ENCODE assay signal across 10 cellular contexts in the genomic region with DNA sequence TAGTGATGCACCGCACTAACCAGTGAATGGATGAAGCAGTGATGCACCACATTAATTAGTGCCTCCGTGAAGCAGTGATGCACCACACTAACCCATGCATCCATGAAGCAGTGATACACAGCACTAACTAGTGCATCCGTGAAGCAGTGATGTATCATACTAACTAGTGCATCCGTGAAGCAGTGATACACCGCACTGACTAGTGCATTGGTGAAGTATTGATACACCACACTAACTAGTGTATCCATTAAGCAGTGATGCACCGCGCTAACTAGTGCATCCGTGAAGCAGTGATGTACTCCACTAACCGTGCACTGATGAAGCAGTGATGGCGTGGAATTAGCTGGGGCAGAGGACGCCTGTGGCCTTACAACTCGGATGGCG.
DNase-seq lines count a peak whose midpoint lies in the region; ATAC-seq and TF ChIP-seq lines count a peak whose summit lies in the region.
"Had no signal": no experiment of that assay in that cellular context is flagged by ENCODE, and none has a peak within 500 bp of the region (broad histone marks: within the 10 kb centered on the region; RNA-seq: fewer than 3 reads in every experiment).

No MANE protein-coding gene starts in this region.

- ATAC-seq in natural killer cell (no peak), naive B cell (ENCODE audit: low read depth in 2 of 2) (no peak), HG02840 (IDR thresholded peaks at IDR 0.05; ENCODE audit: low FRiP score, unreplicated experiment) (no peak)
- no peak for ATAC-seq in natural killer cell treated with Interleukin-12 subunit alpha and Interleukin-12 subunit beta and Interleukin-15 and Interleukin-18, amount 100 ng/mL, for 72 hours
- ATAC-seq: Right ventricle myocardium inferior had no signal

- H3K4me3 Mint-ChIP-seq in natural killer cell (peak overlapping the region; percentile 53), naive B cell (peak overlapping the region in 5 of 8 donors; percentile 9 to 61 (median 33))
- H3K4me3 Mint-ChIP-seq in natural killer cell treated with Interleukin-12 subunit alpha and Interleukin-12 subunit beta and Interleukin-15 and Interleukin-18, amount 100 ng/mL, for 72 hours, result no peak overlapping the region

- H3K4me1 ChIP-seq in vagina, result peaks cover 13% of the 10 kb centered on the region

- DNase-seq in natural killer cell (no peak), brain microvascular endothelial cell (no peak), naive B cell (no peak), vagina (ENCODE audit: extremely low spot score in 2 of 2) (no peak), SHP77 (lab: John Stamatoyannopoulos, UW) (no peak), iPS-NIHi11 (ENCODE audit: low spot score) (no peak)
- no peak for DNase-seq in natural killer cell treated with Interleukin-12 subunit alpha and Interleukin-12 subunit beta and Interleukin-15 and Interleukin-18, amount 100 ng/mL, for 72 hours (ENCODE audit: low spot score)
- DNase-seq: central memory CD4-positive, alpha-beta T cell had no signal

- TF ChIP-seq POLR2A in vagina (IDR thresholded peaks at IDR 0.05), result no peak

- no peak for TF ChIP-seq CTCF in natural killer cell (IDR thresholded peaks at IDR 0.05)
- TF ChIP-seq CTCF in brain microvascular endothelial cell (IDR thresholded peaks at IDR 0.05; ENCODE audit: low read depth, low read length, missing control alignments), result no peak
- TF ChIP-seq CTCF in vagina (IDR thresholded peaks at IDR 0.05), result no peak

- intact Hi-C loops in natural killer cell (cut with micrococcal nuclease), result no loop called here
- intact Hi-C loops in vagina (cut with DNase I), result no loop called here

- no peaks in the 10 kb centered on the region for H3K36me3 ChIP-seq in brain microvascular endothelial cell (replicated peaks)
- H3K36me3 ChIP-seq in vagina, result no peaks in the 10 kb centered on the region

- H3K27ac ChIP-seq in brain microvascular endothelial cell (no peak overlapping the region), vagina (no peak overlapping the region)

- H3K4me3 ChIP-seq in brain microvascular endothelial cell (ENCODE audit: low read depth, low read length) (peak overlapping the region; percentile 31), vagina (peak overlapping the region; percentile 34 to 41)

- no peaks in the 10 kb centered on the region for H3K4me1 Mint-ChIP-seq in natural killer cell
- peaks cover 0 to 5% of the 10 kb centered on the region in 2 donors for H3K4me1 Mint-ChIP-seq in natural killer cell treated with Interleukin-12 subunit alpha and Interleukin-12 subunit beta and Interleukin-15 and Interleukin-18, amount 100 ng/mL, for 72 hours (ENCODE audit: low read depth in 2 of 2)
- H3K4me1 Mint-ChIP-seq in naive B cell, result peaks cover 0 to 7% (median 0%) of the 10 kb centered on the region in 3 donors

- no peaks in the 10 kb centered on the region for H3K9me3 ChIP-seq in vagina

- in situ Hi-C loops in brain microvascular endothelial cell (cut with HindIII; ENCODE audit: low pct_ligation_motif_present, low sequenced_read_pairs), result no loop called here

- H3K27me3 Mint-ChIP-seq in natural killer cell (ENCODE audit: low read depth in 2 of 2) (peaks cover 41 to 60% of the 10 kb centered on the region in 2 donors), naive B cell (peaks cover 46 to 69% (median 68%) of the 10 kb centered on the region in 3 donors)
- peaks cover 29 to 38% of the 10 kb centered on the region in 2 donors for H3K27me3 Mint-ChIP-seq in natural killer cell treated with Interleukin-12 subunit alpha and Interleukin-12 subunit beta and Interleukin-15 and Interleukin-18, amount 100 ng/mL, for 72 hours

- H3K27ac Mint-ChIP-seq in natural killer cell (no peak overlapping the region), naive B cell (no peak overlapping the region)
- no peak overlapping the region for H3K27ac Mint-ChIP-seq in natural killer cell treated with Interleukin-12 subunit alpha and Interleukin-12 subunit beta and Interleukin-15 and Interleukin-18, amount 100 ng/mL, for 72 hours

- no peaks in the 10 kb centered on the region for H3K9me3 Mint-ChIP-seq in natural killer cell
- no peaks in the 10 kb centered on the region for H3K9me3 Mint-ChIP-seq in natural killer cell treated with Interleukin-12 subunit alpha and Interleukin-12 subunit beta and Interleukin-15 and Interleukin-18, amount 100 ng/mL, for 72 hours
- H3K9me3 Mint-ChIP-seq in naive B cell, result no peaks in the 10 kb centered on the region

- H3K36me3 Mint-ChIP-seq in natural killer cell, result no peaks in the 10 kb centered on the region
- H3K36me3 Mint-ChIP-seq in natural killer cell treated with Interleukin-12 subunit alpha and Interleukin-12 subunit beta and Interleukin-15 and Interleukin-18, amount 100 ng/mL, for 72 hours, result no peaks in the 10 kb centered on the region
- no peaks in the 10 kb centered on the region for H3K36me3 Mint-ChIP-seq in naive B cell

- H3K27me3 ChIP-seq in brain microvascular endothelial cell (replicated peaks), result peaks cover 13% of the 10 kb centered on the region
- H3K27me3 ChIP-seq in vagina, result no peaks in the 10 kb centered on the region
